In the genomic region with DNA sequence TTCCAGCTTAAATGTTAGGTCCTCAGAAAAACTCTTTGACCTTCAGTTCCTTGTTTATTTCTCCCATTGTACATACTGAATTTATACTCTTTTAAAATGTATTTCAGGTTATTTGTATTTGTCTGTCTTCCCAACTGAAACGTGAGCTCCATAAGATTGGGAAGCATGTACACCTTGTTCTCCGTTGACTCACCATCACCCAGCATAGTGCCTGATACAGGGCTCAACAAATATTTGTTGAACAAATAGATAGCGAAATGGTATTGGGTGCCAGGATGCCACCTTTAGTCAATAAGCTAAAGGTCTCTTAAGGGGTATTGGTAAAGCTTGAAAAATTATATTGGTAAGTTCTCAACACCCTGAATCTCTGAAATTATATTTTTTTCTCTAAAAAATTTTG, we compare ENCODE assay signal across 26 cellular contexts.
"Had no signal": no experiment of that assay in that cellular context is flagged by ENCODE, and none has a peak within 500 bp of the region (broad histone marks: within the 10 kb centered on the region; RNA-seq: fewer than 3 reads in every experiment).

No MANE protein-coding gene starts in this region.

- H3K36me3 Mint-ChIP-seq: activated naive CD4-positive, alpha-beta T cell treated with anti-CD3 and anti-CD28 coated beads, Interleukin-2, amount 50 U/mL, for 72 hours; brain; naive thymus-derived CD8-positive, alpha-beta T cell had no signal

- H3K4me3 ChIP-seq: dorsolateral prefrontal cortex, esophagus muscularis mucosa, hepatocyte, left lung, neural progenitor cell, tibial artery had no signal

- H3K4me1 Mint-ChIP-seq: activated B cell treated with CpG ODN at 0.5 μM for 24 hours; activated CD4-positive, alpha-beta T cell treated with anti-CD3 and anti-CD28 coated beads for 36 hours; activated T-helper 17 cell treated with anti-CD3 and anti-CD28 coated beads, Interleukin-2, amount 50 U/mL, for 72 hours; brain; immature natural killer cell; naive thymus-derived CD8-positive, alpha-beta T cell; neural progenitor cell had no signal

- ATAC-seq: activated CD4-positive, alpha-beta T cell treated with anti-CD3 and anti-CD28 coated beads for 36 hours; activated naive CD4-positive, alpha-beta T cell treated with anti-CD3 and anti-CD28 coated beads, Interleukin-2, amount 50 U/mL, for 72 hours; activated T-helper 17 cell treated with anti-CD3 and anti-CD28 coated beads, Interleukin-2, amount 50 U/mL, for 72 hours; effector memory CD8-positive, alpha-beta T cell; left lung; naive thymus-derived CD8-positive, alpha-beta T cell had no signal

- H3K4me3 Mint-ChIP-seq: activated B cell treated with CpG ODN at 0.5 μM for 24 hours; activated CD4-positive, alpha-beta T cell treated with anti-CD3 and anti-CD28 coated beads for 36 hours; activated T-cell treated with anti-CD3 and anti-CD28 coated beads, Interleukin-2, amount 50 U/mL, for 24 hours; activated T-helper 17 cell treated with anti-CD3 and anti-CD28 coated beads, Interleukin-2, amount 50 U/mL, for 72 hours; brain; effector memory CD8-positive, alpha-beta T cell; immature natural killer cell; naive thymus-derived CD8-positive, alpha-beta T cell; neural progenitor cell; stimulated activated naive CD8-positive, alpha-beta T cell treated with anti-CD3 and anti-CD28 coated beads, Interleukin-15, Interleukin-2, amounts not matched to agents 100 ng/mL and 50 ng/mL, for 24 hours had no signal

- H3K27me3 Mint-ChIP-seq: activated B cell treated with CpG ODN at 0.5 μM for 24 hours; activated T-cell treated with anti-CD3 and anti-CD28 coated beads, Interleukin-2, amount 50 U/mL, for 24 hours; activated T-helper 17 cell treated with anti-CD3 and anti-CD28 coated beads, Interleukin-2, amount 50 U/mL, for 72 hours; brain; effector memory CD8-positive, alpha-beta T cell; naive thymus-derived CD8-positive, alpha-beta T cell; stimulated activated naive CD8-positive, alpha-beta T cell treated with anti-CD3 and anti-CD28 coated beads, Interleukin-15, Interleukin-2, amounts not matched to agents 100 ng/mL and 50 ng/mL, for 24 hours had no signal

- H3K4me1 ChIP-seq: left lung, neural progenitor cell, tibial artery had no signal

- H3K27ac ChIP-seq: dorsolateral prefrontal cortex, esophagus muscularis mucosa, hepatocyte, left lung, neural progenitor cell, tibial artery had no signal

- H3K36me3 ChIP-seq: esophagus muscularis mucosa, left lung, neural progenitor cell, tibial artery had no signal

- DNase-seq: activated B cell treated with CpG ODN at 0.5 μM for 24 hours; activated CD4-positive, alpha-beta T cell treated with anti-CD3 and anti-CD28 coated beads for 36 hours; activated CD4-positive, alpha-beta T cell treated with anti-CD3 and anti-CD28 coated beads, Interleukin-2, amount 50 U/mL, for 4 hours; activated CD8-positive, alpha-beta memory T cell treated with anti-CD3 and anti-CD28 coated beads for 24 hours; activated CD8-positive, alpha-beta memory T cell treated with anti-CD3 and anti-CD28 coated beads, Interleukin-2, amount 50 U/mL, for 4 hours; activated T-cell treated with anti-CD3 and anti-CD28 coated beads, Interleukin-2, amount 50 U/mL, for 24 hours; aorta; central memory CD4-positive, alpha-beta T cell; dorsolateral prefrontal cortex; effector memory CD8-positive, alpha-beta T cell; glutamatergic neuron; immature natural killer cell; left lung; naive thymus-derived CD8-positive, alpha-beta T cell; posterior cingulate gyrus; stimulated activated CD4-positive, alpha-beta T cell treated with anti-CD3 and anti-CD28 coated beads, Interleukin-12 subunit alpha, Interleukin-12 subunit beta, amount 100 ng/mL, for 4 hours; substantia nigra; T-helper 9 cell; tibial artery had no signal

- H3K9me3 ChIP-seq: esophagus muscularis mucosa, left lung, tibial artery had no signal

- H3K27me3 ChIP-seq: esophagus muscularis mucosa, hepatocyte, left lung, neural progenitor cell, tibial artery had no signal

- H3K27ac Mint-ChIP-seq: activated B cell treated with CpG ODN at 0.5 μM for 24 hours; activated CD4-positive, alpha-beta T cell treated with anti-CD3 and anti-CD28 coated beads for 36 hours; activated naive CD4-positive, alpha-beta T cell treated with anti-CD3 and anti-CD28 coated beads, Interleukin-2, amount 50 U/mL, for 72 hours; activated T-cell treated with anti-CD3 and anti-CD28 coated beads, Interleukin-2, amount 50 U/mL, for 24 hours; activated T-helper 17 cell treated with anti-CD3 and anti-CD28 coated beads, Interleukin-2, amount 50 U/mL, for 72 hours; brain; effector memory CD8-positive, alpha-beta T cell; immature natural killer cell; naive thymus-derived CD8-positive, alpha-beta T cell; neural progenitor cell; stimulated activated naive CD8-positive, alpha-beta T cell treated with anti-CD3 and anti-CD28 coated beads, Interleukin-15, Interleukin-2, amounts not matched to agents 100 ng/mL and 50 ng/mL, for 24 hours had no signal
